In the genomic region with DNA sequence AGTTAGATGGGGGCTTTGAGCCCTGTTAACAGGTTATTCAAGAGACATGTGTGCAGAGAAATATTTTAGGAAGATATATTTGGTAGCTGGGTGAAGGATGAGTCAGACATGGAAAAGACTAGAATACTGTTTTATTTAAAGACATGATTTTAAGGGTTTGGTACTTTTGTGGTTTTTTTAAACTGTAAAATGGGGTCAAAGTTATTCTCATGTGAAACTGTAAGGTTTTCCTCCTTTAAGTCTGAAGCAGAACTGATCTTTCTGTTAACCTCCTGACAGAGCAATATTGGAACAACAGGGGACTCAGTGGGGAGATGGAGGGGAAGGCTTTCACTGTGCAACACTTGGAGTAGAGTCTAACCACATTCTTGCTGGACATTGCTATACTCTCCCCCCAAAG, we compare ENCODE assay signal across 19 cellular contexts.
DNase-seq lines count a peak whose midpoint lies in the region; ATAC-seq, FAIRE-seq and TF ChIP-seq lines count a peak whose summit lies in the region.
"Had no signal": no experiment of that assay in that cellular context is flagged by ENCODE, and none has a peak within 500 bp of the region (broad histone marks: within the 10 kb centered on the region; RNA-seq: fewer than 3 reads in every experiment).

No MANE protein-coding gene starts in this region.

- H3K9ac ChIP-seq in adipocyte (ENCODE audit: low read length): no peak overlapping the region
- H3K9ac ChIP-seq: SK-N-SH had no signal

- no peaks in the 10 kb centered on the region for H3K4me1 ChIP-seq in adipocyte (ENCODE audit: control insufficient read depth, insufficient read depth, low read length)
- no peaks in the 10 kb centered on the region for H3K4me1 ChIP-seq in transverse colon
- H3K4me1 ChIP-seq: lower lobe of right lung had no signal

- peak; percentile 86 for FAIRE-seq in GM12891 (lab: Jason Lieb, UNC)
- FAIRE-seq: G401.6 had no signal

- CTCF ChIA-PET in HEK293T (lab: Yijun Ruan, JAX): no interaction called here

- no peak for TF ChIP-seq CTCF in transverse colon (IDR thresholded peaks at IDR 0.05)

- no peaks in the 10 kb centered on the region for H3K9me3 ChIP-seq in adipocyte (ENCODE audit: control insufficient read depth, low read length)
- no peaks in the 10 kb centered on the region for H3K9me3 ChIP-seq in transverse colon
- H3K9me3 ChIP-seq: lower lobe of right lung, ovary, SK-N-SH had no signal

- peak; percentile 22 for ATAC-seq in GM19463 (IDR thresholded peaks at IDR 0.05; ENCODE audit: unreplicated experiment)
- peak; percentile 28 for ATAC-seq in HG02870 (IDR thresholded peaks at IDR 0.05; ENCODE audit: unreplicated experiment)
- ATAC-seq in HG03571 (IDR thresholded peaks at IDR 0.05; ENCODE audit: unreplicated experiment): no peak
- ATAC-seq: activated T-cell treated with anti-CD3 and anti-CD28 coated beads, Interleukin-2, amount 50 U/mL, for 72 hours; lower lobe of right lung had no signal

- no peak overlapping the region for H3K4me3 ChIP-seq in adipocyte (ENCODE audit: low read length)
- no peak overlapping the region for H3K4me3 ChIP-seq in transverse colon
- H3K4me3 ChIP-seq: dorsolateral prefrontal cortex, lower lobe of right lung, ovary had no signal

- no peaks in the 10 kb centered on the region for H3K36me3 ChIP-seq in adipocyte (ENCODE audit: control insufficient read depth, insufficient read depth, low read length, severe bottlenecking)
- no peaks in the 10 kb centered on the region for H3K36me3 ChIP-seq in transverse colon
- H3K36me3 ChIP-seq: lower lobe of right lung, ovary had no signal

- TF ChIP-seq POLR2A in GM12891 (IDR thresholded peaks at IDR 0.05; ENCODE audit: low read depth, low read length) (no peak), transverse colon (IDR thresholded peaks at IDR 0.05) (no peak)

- in situ Hi-C loops in transverse colon (cut with MboI; ENCODE audit: low pct_ligation_motif_present in 1 of 4, low pct_unique_long_range_greater_than_20kb in 1 of 4, low sequenced_read_pairs in 3 of 4): no loop called here

- H3K27me3 ChIP-seq in adipocyte (replicated peaks; ENCODE audit: control insufficient read depth, insufficient read depth, low read length) (peaks cover 4% of the 10 kb centered on the region), transverse colon (no peaks in the 10 kb centered on the region)
- H3K27me3 ChIP-seq: ovary had no signal

- DNase-seq in GM12891 (ENCODE audit: insufficient read length, low spot score) (no peak), adipocyte (ENCODE audit: low read depth) (peak; percentile 3), transverse colon (no peak), C1 segment of cervical spinal cord (lab: John Stamatoyannopoulos, UW) (no peak), HEK293T (ENCODE audit: extremely low spot score) (no peak)
- DNase-seq: activated CD4-positive, alpha-beta memory T cell treated with anti-CD3 and anti-CD28 coated beads, Interleukin-2, amount 10 ng/mL, durations not matched to agents 7 days and 5 days; activated naive CD8-positive, alpha-beta T cell treated with anti-CD3 and anti-CD28 coated beads, Interleukin-2, amount 10 ng/mL, durations not matched to agents 7 days and 5 days; activated T-cell treated with anti-CD3 and anti-CD28 coated beads, Interleukin-2, amount 50 U/mL, for 72 hours; dorsolateral prefrontal cortex; glutamatergic neuron; lower lobe of right lung; NCI-H1694 treated with DMSO at 0.1 percent for 48 hours; ovary; SK-N-SH; stimulated activated CD4-positive, alpha-beta T cell treated with anti-CD3 and anti-CD28 coated beads, Interleukin-2, amount 100 ng/mL, for 48 hours had no signal

- no peak for TF ChIP-seq EP300 in transverse colon (IDR thresholded peaks at IDR 0.05; ENCODE audit: low read depth)

- intact Hi-C loops in transverse colon (cut with DNase I; ENCODE audit: low total_unique reads): no loop called here

- H3K27ac ChIP-seq in transverse colon: no peak overlapping the region
- H3K27ac ChIP-seq: dorsolateral prefrontal cortex, lower lobe of right lung, ovary had no signal

- POLR2A ChIA-PET in HEK293T (lab: Yijun Ruan, JAX): no interaction called here

TF ChIP-seq in GM12891, 5 proteins besides CTCF, POLR2A, EP300 and RAD21:
- TF ChIP-seq TAF1 (IDR thresholded peaks at IDR 0.05; ENCODE audit: low read depth, low read length) (no peak), PAX5 (IDR thresholded peaks at IDR 0.05; ENCODE audit: insufficient read depth, low read length, severe bottlenecking) (no peak), POU2F2 (IDR thresholded peaks at IDR 0.05; ENCODE audit: low read depth, low read length) (no peak), SPI1 (IDR thresholded peaks at IDR 0.05; ENCODE audit: low read depth, low read length) (peak; percentile 66)

TF ChIP-seq in HEK293T, 16 proteins besides CTCF, POLR2A, EP300 and RAD21:
- TF ChIP-seq ZNF384 (IDR thresholded peaks at IDR 0.05) (no peak), FOXM1 (IDR thresholded peaks at IDR 0.05; ENCODE audit: borderline replicate concordance) (no peak), ELF4 (IDR thresholded peaks at IDR 0.05) (no peak), FOXA1 (IDR thresholded peaks at IDR 0.05) (no peak), NFRKB (IDR thresholded peaks at IDR 0.05) (no peak), SUZ12 (IDR thresholded peaks at IDR 0.05) (no peak), LEF1 (IDR thresholded peaks at IDR 0.05; ENCODE audit: borderline replicate concordance) (no peak), HDGF (IDR thresholded peaks at IDR 0.05; ENCODE audit: borderline replicate concordance) (no peak), SP1 (IDR thresholded peaks at IDR 0.05) (no peak), ARNT (IDR thresholded peaks at IDR 0.05) (no peak), L3MBTL2 (conservative IDR thresholded peaks at IDR 0.05) (no peak), BHLHE40 (IDR thresholded peaks at IDR 0.05; ENCODE audit: borderline replicate concordance) (no peak), TARDBP (IDR thresholded peaks at IDR 0.05) (no peak), FOXK2 (IDR thresholded peaks at IDR 0.05) (no peak), CTBP1 (IDR thresholded peaks at IDR 0.05; ENCODE audit: borderline replicate concordance) (no peak)
- TF ChIP-seq, protein P1, sequence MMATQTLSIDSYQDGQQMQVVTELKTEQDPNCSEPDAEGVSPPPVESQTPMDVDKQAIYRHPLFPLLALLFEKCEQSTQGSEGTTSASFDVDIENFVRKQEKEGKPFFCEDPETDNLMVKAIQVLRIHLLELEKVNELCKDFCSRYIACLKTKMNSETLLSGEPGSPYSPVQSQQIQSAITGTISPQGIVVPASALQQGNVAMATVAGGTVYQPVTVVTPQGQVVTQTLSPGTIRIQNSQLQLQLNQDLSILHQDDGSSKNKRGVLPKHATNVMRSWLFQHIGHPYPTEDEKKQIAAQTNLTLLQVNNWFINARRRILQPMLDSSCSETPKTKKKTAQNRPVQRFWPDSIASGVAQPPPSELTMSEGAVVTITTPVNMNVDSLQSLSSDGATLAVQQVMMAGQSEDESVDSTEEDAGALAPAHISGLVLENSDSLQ (IDR thresholded peaks at IDR 0.05): no peak
